Comparison of ENCODE assay signal across 11 cellular contexts in the genomic region with DNA sequence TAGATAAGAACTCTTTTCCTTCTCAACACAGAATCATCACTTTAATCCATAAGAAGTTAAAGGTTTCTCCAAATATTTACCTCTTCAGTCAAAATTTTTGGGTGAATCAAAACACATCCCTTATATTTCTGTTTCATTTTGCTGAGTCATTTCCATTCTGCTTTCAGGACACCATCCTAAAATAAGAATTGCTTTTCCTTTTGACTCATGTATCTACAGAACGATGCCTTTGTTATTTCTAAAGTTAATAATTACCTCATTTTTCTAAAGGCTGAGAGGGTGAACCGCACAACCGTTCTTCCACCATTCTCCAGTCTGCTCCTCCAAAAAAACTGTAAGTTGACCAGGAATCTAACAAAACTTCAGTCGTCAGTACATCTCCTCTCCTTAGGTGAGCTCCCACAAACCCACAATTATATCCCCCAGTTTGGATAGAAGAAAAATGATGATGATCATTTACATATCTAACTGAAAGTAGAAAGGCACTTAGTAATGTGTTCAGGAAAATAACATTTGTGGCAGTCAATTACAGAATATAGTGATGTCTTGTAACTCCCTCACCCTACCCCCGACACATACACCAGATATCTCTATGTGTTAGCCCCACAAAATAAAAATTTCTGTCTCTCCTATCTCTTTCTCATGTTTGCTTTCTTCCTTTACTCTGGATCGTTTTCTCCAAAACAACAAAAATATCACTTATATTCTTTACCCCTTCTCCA.
A peak's percentile ranks its signal among the peaks of the same experiment; 100 is the strongest.
DNase-seq lines count a peak whose midpoint lies in the region; ATAC-seq and TF ChIP-seq lines count a peak whose summit lies in the region.
"Had no signal": no experiment of that assay in that cellular context is flagged by ENCODE, and none has a peak within 500 bp of the region (broad histone marks: within the 10 kb centered on the region; RNA-seq: fewer than 3 reads in every experiment).

No MANE protein-coding gene starts in this region.

- intact Hi-C loops in Calu3 (cut with micrococcal nuclease; ENCODE audit: unreplicated experiment) = no loop called here

- ATAC-seq in HG02759 (IDR thresholded peaks at IDR 0.05; ENCODE audit: unreplicated experiment) (peak; percentile 90), HG03565 (IDR thresholded peaks at IDR 0.05; ENCODE audit: unreplicated experiment) (peak; percentile 95), WTC11 (no peak)

- DNase-seq in GM19238 (ENCODE audit: insufficient read length, low spot score) = peak; percentile 10
- DNase-seq in renal cortical epithelial cell (ENCODE audit: low read depth) = peak; percentile 91
- no peak for DNase-seq in WTC11 (ENCODE audit: low spot score)
- DNase-seq in Calu3 = no peak
- no peak for DNase-seq in NCI-H510A (lab: John Stamatoyannopoulos, UW)
- DNase-seq: activated CD4-positive, alpha-beta T cell treated with anti-CD3 and anti-CD28 coated beads, Interleukin-2, amount 50 U/mL, for 1 hour; anterior cingulate cortex; NCI-H2029 treated with DMSO at 0.1 percent for 48 hours; stimulated activated CD4-positive, alpha-beta T cell treated with anti-CD3 and anti-CD28 coated beads, Interleukin-12 subunit alpha, Interleukin-12 subunit beta, amount 100 ng/mL, for 4 hours had no signal

- TF ChIP-seq CTCF in WTC11 (IDR thresholded peaks at IDR 0.05) (no peak), Calu3 (IDR thresholded peaks at IDR 0.05; ENCODE audit: unreplicated experiment) (no peak)

- CTCF ChIA-PET in WTC11 (lab: Charles Lee) = no interaction called here
- CTCF ChIA-PET in Calu3 (lab: Charles Lee) = no interaction called here

- H3K27ac Mint-ChIP-seq in WTC11 (no peak overlapping the region), Calu3 (ENCODE audit: unreplicated experiment) (no peak overlapping the region)

- H3K36me3 Mint-ChIP-seq in WTC11 (no peaks in the 10 kb centered on the region), Calu3 (ENCODE audit: insufficient read depth, unreplicated experiment) (no peaks in the 10 kb centered on the region)

- H3K4me3 Mint-ChIP-seq in WTC11 (no peak overlapping the region), Calu3 (ENCODE audit: low read depth, unreplicated experiment) (no peak overlapping the region)

- POLR2A ChIA-PET in WTC11 (lab: Charles Lee) = no interaction called here

- H3K27me3 Mint-ChIP-seq in WTC11 (ENCODE audit: low read depth) (no peaks in the 10 kb centered on the region), Calu3 (ENCODE audit: unreplicated experiment) (no peaks in the 10 kb centered on the region)

- BruUV-seq in Calu3 (replicated peaks; lab: Mats Ljungman, UMichigan) = no TSS peak

- H3K4me1 Mint-ChIP-seq in WTC11 (no peaks in the 10 kb centered on the region), Calu3 (ENCODE audit: low read depth, unreplicated experiment) (no peaks in the 10 kb centered on the region)

- peaks cover 6% of the 10 kb centered on the region; the same call in 1 of the 2 replicates for H3K9me3 Mint-ChIP-seq in WTC11
- peaks cover 2% of the 10 kb centered on the region for H3K9me3 Mint-ChIP-seq in Calu3 (ENCODE audit: low read depth, unreplicated experiment)

TF ChIP-seq in WTC11, 78 proteins besides CTCF, POLR2A, EP300 and RAD21:
- TF ChIP-seq, protein P1, sequence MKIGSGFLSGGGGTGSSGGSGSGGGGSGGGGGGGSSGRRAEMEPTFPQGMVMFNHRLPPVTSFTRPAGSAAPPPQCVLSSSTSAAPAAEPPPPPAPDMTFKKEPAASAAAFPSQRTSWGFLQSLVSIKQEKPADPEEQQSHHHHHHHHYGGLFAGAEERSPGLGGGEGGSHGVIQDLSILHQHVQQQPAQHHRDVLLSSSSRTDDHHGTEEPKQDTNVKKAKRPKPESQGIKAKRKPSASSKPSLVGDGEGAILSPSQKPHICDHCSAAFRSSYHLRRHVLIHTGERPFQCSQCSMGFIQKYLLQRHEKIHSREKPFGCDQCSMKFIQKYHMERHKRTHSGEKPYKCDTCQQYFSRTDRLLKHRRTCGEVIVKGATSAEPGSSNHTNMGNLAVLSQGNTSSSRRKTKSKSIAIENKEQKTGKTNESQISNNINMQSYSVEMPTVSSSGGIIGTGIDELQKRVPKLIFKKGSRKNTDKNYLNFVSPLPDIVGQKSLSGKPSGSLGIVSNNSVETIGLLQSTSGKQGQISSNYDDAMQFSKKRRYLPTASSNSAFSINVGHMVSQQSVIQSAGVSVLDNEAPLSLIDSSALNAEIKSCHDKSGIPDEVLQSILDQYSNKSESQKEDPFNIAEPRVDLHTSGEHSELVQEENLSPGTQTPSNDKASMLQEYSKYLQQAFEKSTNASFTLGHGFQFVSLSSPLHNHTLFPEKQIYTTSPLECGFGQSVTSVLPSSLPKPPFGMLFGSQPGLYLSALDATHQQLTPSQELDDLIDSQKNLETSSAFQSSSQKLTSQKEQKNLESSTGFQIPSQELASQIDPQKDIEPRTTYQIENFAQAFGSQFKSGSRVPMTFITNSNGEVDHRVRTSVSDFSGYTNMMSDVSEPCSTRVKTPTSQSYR (CRISPR knock-in tag; IDR thresholded peaks at IDR 0.05) = no peak
- TF ChIP-seq, protein P2, sequence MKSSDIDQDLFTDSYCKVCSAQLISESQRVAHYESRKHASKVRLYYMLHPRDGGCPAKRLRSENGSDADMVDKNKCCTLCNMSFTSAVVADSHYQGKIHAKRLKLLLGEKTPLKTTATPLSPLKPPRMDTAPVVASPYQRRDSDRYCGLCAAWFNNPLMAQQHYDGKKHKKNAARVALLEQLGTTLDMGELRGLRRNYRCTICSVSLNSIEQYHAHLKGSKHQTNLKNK (CRISPR knock-in tag; IDR thresholded peaks at IDR 0.05) = no peak
- TF ChIP-seq NFATC4 (CRISPR knock-in tag; IDR thresholded peaks at IDR 0.05) = no peak
- no peak for TF ChIP-seq GTF2I (CRISPR knock-in tag; conservative IDR thresholded peaks at IDR 0.05)
- TF ChIP-seq GABPB1 (CRISPR knock-in tag; IDR thresholded peaks at IDR 0.05) = no peak
- TF ChIP-seq, protein P3, sequence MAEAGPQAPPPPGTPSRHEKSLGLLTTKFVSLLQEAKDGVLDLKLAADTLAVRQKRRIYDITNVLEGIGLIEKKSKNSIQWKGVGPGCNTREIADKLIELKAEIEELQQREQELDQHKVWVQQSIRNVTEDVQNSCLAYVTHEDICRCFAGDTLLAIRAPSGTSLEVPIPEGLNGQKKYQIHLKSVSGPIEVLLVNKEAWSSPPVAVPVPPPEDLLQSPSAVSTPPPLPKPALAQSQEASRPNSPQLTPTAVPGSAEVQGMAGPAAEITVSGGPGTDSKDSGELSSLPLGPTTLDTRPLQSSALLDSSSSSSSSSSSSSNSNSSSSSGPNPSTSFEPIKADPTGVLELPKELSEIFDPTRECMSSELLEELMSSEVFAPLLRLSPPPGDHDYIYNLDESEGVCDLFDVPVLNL (CRISPR knock-in tag; IDR thresholded peaks at IDR 0.05; ENCODE audit: borderline replicate concordance, low read depth) = no peak
- TF ChIP-seq ETV6 (CRISPR knock-in tag; IDR thresholded peaks at IDR 0.05) = no peak
- no peak for TF ChIP-seq RELA (CRISPR knock-in tag; IDR thresholded peaks at IDR 0.05; ENCODE audit: borderline replicate concordance)
- TF ChIP-seq, protein P4, sequence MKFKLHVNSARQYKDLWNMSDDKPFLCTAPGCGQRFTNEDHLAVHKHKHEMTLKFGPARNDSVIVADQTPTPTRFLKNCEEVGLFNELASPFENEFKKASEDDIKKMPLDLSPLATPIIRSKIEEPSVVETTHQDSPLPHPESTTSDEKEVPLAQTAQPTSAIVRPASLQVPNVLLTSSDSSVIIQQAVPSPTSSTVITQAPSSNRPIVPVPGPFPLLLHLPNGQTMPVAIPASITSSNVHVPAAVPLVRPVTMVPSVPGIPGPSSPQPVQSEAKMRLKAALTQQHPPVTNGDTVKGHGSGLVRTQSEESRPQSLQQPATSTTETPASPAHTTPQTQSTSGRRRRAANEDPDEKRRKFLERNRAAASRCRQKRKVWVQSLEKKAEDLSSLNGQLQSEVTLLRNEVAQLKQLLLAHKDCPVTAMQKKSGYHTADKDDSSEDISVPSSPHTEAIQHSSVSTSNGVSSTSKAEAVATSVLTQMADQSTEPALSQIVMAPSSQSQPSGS (CRISPR knock-in tag; IDR thresholded peaks at IDR 0.05; ENCODE audit: borderline replicate concordance, low read depth) = no peak
- no peak for TF ChIP-seq NFYB (CRISPR knock-in tag; conservative IDR thresholded peaks at IDR 0.05; ENCODE audit: low read depth)
- TF ChIP-seq, protein P5, sequence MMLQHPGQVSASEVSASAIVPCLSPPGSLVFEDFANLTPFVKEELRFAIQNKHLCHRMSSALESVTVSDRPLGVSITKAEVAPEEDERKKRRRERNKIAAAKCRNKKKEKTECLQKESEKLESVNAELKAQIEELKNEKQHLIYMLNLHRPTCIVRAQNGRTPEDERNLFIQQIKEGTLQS (CRISPR knock-in tag; conservative IDR thresholded peaks at IDR 0.05) = no peak
- TF ChIP-seq, protein P6, sequence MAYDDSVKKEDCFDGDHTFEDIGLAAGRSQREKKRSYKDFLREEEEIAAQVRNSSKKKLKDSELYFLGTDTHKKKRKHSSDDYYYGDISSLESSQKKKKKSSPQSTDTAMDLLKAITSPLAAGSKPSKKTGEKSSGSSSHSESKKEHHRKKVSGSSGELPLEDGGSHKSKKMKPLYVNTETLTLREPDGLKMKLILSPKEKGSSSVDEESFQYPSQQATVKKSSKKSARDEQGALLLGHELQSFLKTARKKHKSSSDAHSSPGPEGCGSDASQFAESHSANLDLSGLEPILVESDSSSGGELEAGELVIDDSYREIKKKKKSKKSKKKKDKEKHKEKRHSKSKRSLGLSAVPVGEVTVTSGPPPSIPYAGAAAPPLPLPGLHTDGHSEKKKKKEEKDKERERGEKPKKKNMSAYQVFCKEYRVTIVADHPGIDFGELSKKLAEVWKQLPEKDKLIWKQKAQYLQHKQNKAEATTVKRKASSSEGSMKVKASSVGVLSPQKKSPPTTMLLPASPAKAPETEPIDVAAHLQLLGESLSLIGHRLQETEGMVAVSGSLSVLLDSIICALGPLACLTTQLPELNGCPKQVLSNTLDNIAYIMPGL (CRISPR knock-in tag; IDR thresholded peaks at IDR 0.05) = no peak
- no peak for TF ChIP-seq KAT7 (CRISPR knock-in tag; IDR thresholded peaks at IDR 0.05; ENCODE audit: borderline replicate concordance)
- no peak for TF ChIP-seq ZNF317 (CRISPR knock-in tag; IDR thresholded peaks at IDR 0.05; ENCODE audit: borderline replicate concordance, low read depth)
- no peak for TF ChIP-seq NFE2L1 (CRISPR knock-in tag; IDR thresholded peaks at IDR 0.05)
- no peak for TF ChIP-seq TEAD1 (CRISPR knock-in tag; IDR thresholded peaks at IDR 0.05)
- TF ChIP-seq CREM (CRISPR knock-in tag; IDR thresholded peaks at IDR 0.05) = no peak
- no peak for TF ChIP-seq OVOL2 (CRISPR knock-in tag; IDR thresholded peaks at IDR 0.05; ENCODE audit: borderline replicate concordance)
- TF ChIP-seq JUN (CRISPR knock-in tag; IDR thresholded peaks at IDR 0.05) = no peak

Comparison
In these comparisons a context has a peak if more than half of its experiments do, and no peak if none do; other contexts are left out.
1. DNase-seq: peak in GM19238 (single experiment) and renal cortical epithelial cell (single experiment); none in WTC11 (single experiment), Calu3 (single experiment) and NCI-H510A (single experiment).